Comparison of ENCODE assay signal across 10 cellular contexts in the genomic region with DNA sequence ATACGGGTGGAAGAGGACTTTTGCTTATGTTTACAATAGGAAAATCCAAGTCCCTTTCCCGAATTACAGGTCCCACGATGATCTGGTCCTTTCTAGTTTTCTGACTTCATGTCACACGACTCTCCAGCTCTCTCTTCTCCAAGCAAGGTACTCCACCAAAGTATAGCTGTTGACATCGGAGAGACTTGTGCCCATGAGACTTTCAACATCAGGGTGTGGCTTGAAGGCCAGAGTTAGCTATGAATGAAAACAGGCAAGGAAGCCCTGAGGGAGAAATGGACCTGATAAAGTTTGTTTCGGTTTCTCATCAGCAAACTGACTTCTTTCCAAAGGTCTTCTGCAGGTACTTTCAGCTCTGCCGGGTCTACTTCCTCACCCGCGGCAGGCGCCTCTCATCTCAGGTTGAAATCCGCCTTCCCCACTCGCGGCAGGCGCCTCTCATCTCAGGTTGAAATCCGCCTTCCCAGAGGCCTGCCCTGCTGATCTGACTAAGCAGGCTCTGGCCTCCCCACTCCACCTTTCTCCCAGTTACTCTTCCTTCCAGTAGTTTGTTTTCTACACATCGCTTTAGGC. TPM values are rescaled to one million over a fixed set of nuclear protein-coding genes. Genes with fewer than 3 reads are reported as not detected.
DNase-seq lines count a peak whose midpoint lies in the region; ATAC-seq and TF ChIP-seq lines count a peak whose summit lies in the region.
"Had no signal": no experiment of that assay in that cellular context is flagged by ENCODE, and none has a peak within 500 bp of the region (broad histone marks: within the 10 kb centered on the region; RNA-seq: fewer than 3 reads in every experiment).

No MANE protein-coding gene starts in this region.

- peaks cover 56% of the 10 kb centered on the region for H3K36me3 ChIP-seq in left ventricle myocardium inferior
- peaks cover 28 to 34% of the 10 kb centered on the region in 2 donors for H3K36me3 ChIP-seq in mucosa of rectum (ENCODE audit: control insufficient read depth in 2 of 2, insufficient read depth in 2 of 2, low read length in 2 of 2)

- H3K4me1 Mint-ChIP-seq in activated naive CD4-positive, alpha-beta T cell treated with anti-CD3 and anti-CD28 coated beads for 36 hours (ENCODE audit: low read depth): peaks cover 22% of the 10 kb centered on the region

- TF ChIP-seq CTCF in left ventricle myocardium inferior (IDR thresholded peaks at IDR 0.05; ENCODE audit: borderline replicate concordance): no peak

- H3K4me1 ChIP-seq in left ventricle myocardium inferior (peaks cover 36% of the 10 kb centered on the region), mucosa of rectum (ENCODE audit: control insufficient read depth in 2 of 2, insufficient read depth in 2 of 2, low read length in 2 of 2) (peaks cover 15% of the 10 kb centered on the region in 2 donors)

- intact Hi-C loops in left ventricle myocardium inferior (cut with micrococcal nuclease) (no loop called here), Right ventricle myocardium inferior (cut with DNase I) (no loop called here)
- intact Hi-C loops in activated naive CD4-positive, alpha-beta T cell treated with anti-CD3 and anti-CD28 coated beads for 36 hours (cut with micrococcal nuclease): loop anchor here (5.0 to 10.0 kb wide), 3 partner anchors 123 to 1033 kb away; partner anchors contain the start of genes PARK7 and RERE

- H3K9me3 ChIP-seq in left ventricle myocardium inferior (replicated peaks) (no peaks in the 10 kb centered on the region), mucosa of rectum (ENCODE audit: control insufficient read depth in 2 of 2, low read length in 2 of 2) (no peaks in the 10 kb centered on the region)

- DNase-seq in left ventricle myocardium inferior (no peak), Right ventricle myocardium inferior (ENCODE audit: missing footprints) (no peak)
- DNase-seq in activated naive CD4-positive, alpha-beta T cell treated with anti-CD3 and anti-CD28 coated beads for 36 hours: peak; percentile 30
- no peak for DNase-seq in stimulated activated CD4-positive, alpha-beta T cell treated with anti-CD3 and anti-CD28 coated beads, Interleukin-4, amount 100 ng/mL, for 1 hour
- DNase-seq: dermis blood vessel endothelial cell, NCI-H1048 had no signal

- H3K9ac ChIP-seq in mucosa of rectum (ENCODE audit: low read depth in 1 of 2, low read length in 2 of 2): peak overlapping the region in 1 of 2 donors; percentile 57

- no peaks in the 10 kb centered on the region for H3K9me3 Mint-ChIP-seq in activated naive CD4-positive, alpha-beta T cell treated with anti-CD3 and anti-CD28 coated beads for 36 hours

- H3K4me3 ChIP-seq in left ventricle myocardium inferior: no peak overlapping the region
- peak overlapping the region; percentile 17 to 27 for H3K4me3 ChIP-seq in mucosa of rectum (ENCODE audit: low read length in 2 of 2)

- peak overlapping the region; percentile 5 for H3K27ac Mint-ChIP-seq in activated naive CD4-positive, alpha-beta T cell treated with anti-CD3 and anti-CD28 coated beads for 36 hours

- CTCF ChIA-PET in activated naive CD4-positive, alpha-beta T cell treated with anti-CD3 and anti-CD28 coated beads for 36 hours (lab: Charles Lee): interaction anchor here (1.8 to 2.3 kb wide), 2 partner anchors 29 to 113 kb away, joined by 4 to 9 read pairs; no protein-coding TSS in a partner anchor

- H3K36me3 Mint-ChIP-seq in activated naive CD4-positive, alpha-beta T cell treated with anti-CD3 and anti-CD28 coated beads for 36 hours (ENCODE audit: low read depth): peaks cover 12% of the 10 kb centered on the region

- no peaks in the 10 kb centered on the region for H3K27me3 Mint-ChIP-seq in activated naive CD4-positive, alpha-beta T cell treated with anti-CD3 and anti-CD28 coated beads for 36 hours (ENCODE audit: low read depth)

- H3K27me3 ChIP-seq in left ventricle myocardium inferior (ENCODE audit: low read depth) (no peaks in the 10 kb centered on the region), mucosa of rectum (ENCODE audit: control insufficient read depth in 2 of 2, insufficient read depth in 2 of 2, low read length in 2 of 2) (no peaks in the 10 kb centered on the region)

- no peak for ATAC-seq in Right ventricle myocardium inferior
- ATAC-seq in HG03457 (IDR thresholded peaks at IDR 0.05; ENCODE audit: unreplicated experiment): no peak
- ATAC-seq in HG02678 (IDR thresholded peaks at IDR 0.05; ENCODE audit: unreplicated experiment): no peak
- no peak for ATAC-seq in GM21381 (IDR thresholded peaks at IDR 0.05; ENCODE audit: unreplicated experiment)

- H3K4me3 Mint-ChIP-seq in activated naive CD4-positive, alpha-beta T cell treated with anti-CD3 and anti-CD28 coated beads for 36 hours: peak overlapping the region; percentile 70

- H3K27ac ChIP-seq in left ventricle myocardium inferior (replicated peaks) (peak overlapping the region; percentile 94), mucosa of rectum (ENCODE audit: low read depth in 2 of 2, low read length in 2 of 2) (peak overlapping the region; percentile 79 to 80)

RNA-seq across cellular contexts. Expression of gene PER3, which starts 2.1 kb away (rescaled TPM):
- total RNA-seq in left ventricle myocardium inferior (12.5 TPM), Right ventricle myocardium inferior (15.4 TPM)
- 1 to 10 TPM; 2.9 to 3.1 TPM for total RNA-seq in activated naive CD4-positive, alpha-beta T cell treated with anti-CD3 and anti-CD28 coated beads for 36 hours

RNA-seq across cellular contexts. Expression of gene VAMP3, which starts 10.9 kb away (rescaled TPM):
- total RNA-seq in left ventricle myocardium inferior: 75.9 TPM
- 68.6 TPM for total RNA-seq in Right ventricle myocardium inferior
- 10 to 100 TPM; 16.7 to 19.4 TPM for total RNA-seq in activated naive CD4-positive, alpha-beta T cell treated with anti-CD3 and anti-CD28 coated beads for 36 hours
